In the genomic region with DNA sequence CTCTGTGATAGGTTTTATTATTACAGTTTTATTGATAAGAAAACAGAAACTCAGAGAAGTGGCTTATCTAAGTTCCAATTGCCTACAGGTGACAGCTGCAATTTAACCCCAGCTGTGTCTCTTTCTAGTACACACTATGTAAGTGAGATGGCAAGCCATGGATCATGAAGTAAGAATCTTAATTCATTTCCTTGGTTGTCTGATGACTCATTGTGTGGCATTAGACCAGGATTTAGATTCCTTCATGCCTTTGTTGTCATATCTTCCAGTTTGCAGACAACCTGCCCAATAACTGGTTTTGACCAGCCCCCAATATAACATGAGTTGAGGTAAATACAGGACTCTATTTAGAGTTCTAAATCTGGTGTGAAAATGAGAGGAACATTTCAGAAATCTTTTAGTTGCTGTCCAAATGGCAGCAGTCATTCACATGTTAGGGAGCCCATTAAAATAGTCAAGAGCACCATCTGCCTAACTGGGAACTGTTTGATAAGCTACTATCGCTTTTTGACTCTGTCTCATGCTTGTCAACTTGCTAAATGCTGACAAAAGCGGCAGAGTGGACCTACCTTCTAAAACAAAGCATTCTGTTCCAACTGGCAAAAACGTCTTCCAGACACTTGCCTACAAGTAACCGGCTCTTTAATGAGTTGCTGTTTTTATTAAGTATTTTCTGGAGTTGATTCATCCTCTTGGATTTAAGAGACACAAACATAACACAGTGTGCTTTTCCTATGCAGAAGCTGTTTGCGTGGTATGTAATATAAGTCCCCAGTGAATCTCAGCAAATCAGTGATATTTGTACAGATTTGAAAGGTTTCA, we compare ENCODE assay signal across 12 cellular contexts.
A peak's percentile ranks its signal among the peaks of the same experiment; 100 is the strongest.
DNase-seq lines count a peak whose midpoint lies in the region; ATAC-seq, FAIRE-seq and TF ChIP-seq lines count a peak whose summit lies in the region.
"Had no signal": no experiment of that assay in that cellular context is flagged by ENCODE, and none has a peak within 500 bp of the region (broad histone marks: within the 10 kb centered on the region; RNA-seq: fewer than 3 reads in every experiment).

No MANE protein-coding gene starts in this region.

- H3K27ac ChIP-seq in A673 (ENCODE audit: low read depth, low read length, poor library complexity, severe bottlenecking), result no peak overlapping the region
- H3K27ac ChIP-seq in brain microvascular endothelial cell, result no peak overlapping the region

- CTCF ChIA-PET in A673 (lab: Charles Lee), result no interaction called here

- no peaks in the 10 kb centered on the region for H3K36me3 ChIP-seq in A673 (ENCODE audit: insufficient read depth, low read length, poor library complexity, severe bottlenecking)
- H3K36me3 ChIP-seq in brain microvascular endothelial cell (replicated peaks), result no peaks in the 10 kb centered on the region
- H3K36me3 ChIP-seq in kidney epithelial cell (ENCODE audit: control insufficient read depth, insufficient read depth, low read length), result no peaks in the 10 kb centered on the region
- H3K36me3 ChIP-seq: BE2C had no signal

- TF ChIP-seq CTCF in A673 (conservative IDR thresholded peaks at IDR 0.05; ENCODE audit: low read depth, low read length) (no peak), brain microvascular endothelial cell (IDR thresholded peaks at IDR 0.05; ENCODE audit: low read depth, low read length, missing control alignments) (no peak), kidney epithelial cell (IDR thresholded peaks at IDR 0.05; ENCODE audit: insufficient read depth, low read length, poor library complexity, severe bottlenecking) (no peak)

- intact Hi-C loops in A673 (cut with micrococcal nuclease; ENCODE audit: unreplicated experiment), result no loop called here

- FAIRE-seq in frontal cortex (lab: Jason Lieb, UNC), result no peak

- in situ Hi-C loops in brain microvascular endothelial cell (cut with HindIII; ENCODE audit: low pct_ligation_motif_present, low sequenced_read_pairs), result no loop called here

- peak; percentile 60 for DNase-seq in A673 (ENCODE audit: low spot score)
- DNase-seq in HT1080 (ENCODE audit: low read depth), result peak; percentile 83
- DNase-seq in brain microvascular endothelial cell, result peak; percentile 71
- DNase-seq in kidney epithelial cell (ENCODE audit: low read depth), result peak; percentile 82
- no peak for DNase-seq in NCI-H2227 (lab: John Stamatoyannopoulos, UW; ENCODE audit: unreplicated experiment)
- DNase-seq in frontal cortex (ENCODE audit: low spot score in 2 of 2), result no peak
- DNase-seq: BE2C, hypothalamus, naive B cell, NCI-H526 treated with DMSO at 0.1 percent for 48 hours had no signal

- POLR2A ChIA-PET in A673 (lab: Charles Lee; ENCODE audit: low non-redundant PET), result no interaction called here

- H3K4me3 ChIP-seq in A673 (ENCODE audit: low read depth, low read length, poor library complexity, severe bottlenecking), result no peak overlapping the region
- H3K4me3 ChIP-seq in brain microvascular endothelial cell (ENCODE audit: low read depth, low read length), result no peak overlapping the region
- no peak overlapping the region for H3K4me3 ChIP-seq in kidney epithelial cell (ENCODE audit: low read depth, low read length)

- no peaks in the 10 kb centered on the region for H3K9me3 ChIP-seq in A673 (ENCODE audit: low read depth, low read length, poor library complexity, severe bottlenecking)
- H3K9me3 ChIP-seq: BE2C had no signal

- TF ChIP-seq POLR2A in GM18505 (IDR thresholded peaks at IDR 0.05; ENCODE audit: borderline replicate concordance, extremely low read depth, insufficient read depth, insufficient read length), result no peak

- no peaks in the 10 kb centered on the region for H3K27me3 ChIP-seq in A673 (replicated peaks; ENCODE audit: insufficient read depth, low read depth, low read length, poor library complexity)
- H3K27me3 ChIP-seq in brain microvascular endothelial cell (replicated peaks), result no peaks in the 10 kb centered on the region
- no peaks in the 10 kb centered on the region for H3K27me3 ChIP-seq in kidney epithelial cell (ENCODE audit: control insufficient read depth, insufficient read depth, low read length)
- H3K27me3 ChIP-seq: BE2C had no signal

- ATAC-seq in HG03354 (IDR thresholded peaks at IDR 0.05; ENCODE audit: poor library complexity, severe bottlenecking, unreplicated experiment) (no peak), GM18505 (IDR thresholded peaks at IDR 0.05; ENCODE audit: unreplicated experiment) (no peak)

- H3K4me1 ChIP-seq in A673 (ENCODE audit: insufficient read depth, low read length, poor library complexity, severe bottlenecking), result no peaks in the 10 kb centered on the region
- H3K4me1 ChIP-seq: BE2C had no signal

- no TSS peak for BruUV-seq in A673 (replicated peaks; lab: Mats Ljungman, UMichigan)

Comparison
In these comparisons a context has a peak if more than half of its experiments do, and no peak if none do; other contexts are left out.
1. DNase-seq: peak in A673 (single experiment), HT1080 (single experiment), brain microvascular endothelial cell (single experiment) and kidney epithelial cell (single experiment); none in NCI-H2227 (single experiment) and frontal cortex (0 of 2).